11 cellular contexts compared by ENCODE assay signal in genomic region chr15:90581771-90582471, GRCh38. TPM values are rescaled to one million over a fixed set of nuclear protein-coding genes. Genes with fewer than 3 reads are reported as not detected.
DNase-seq lines count a peak whose midpoint lies in the region; ATAC-seq and TF ChIP-seq lines count a peak whose summit lies in the region.
"Had no signal": no experiment of that assay in that cellular context is flagged by ENCODE, and none has a peak within 500 bp of the region (broad histone marks: within the 10 kb centered on the region; RNA-seq: fewer than 3 reads in every experiment).

No MANE protein-coding gene starts in this region.

- peak overlapping the region; percentile 27 for H3K4me3 Mint-ChIP-seq in activated T-helper 2 cell treated with anti-CD3 and anti-CD28 coated beads, Interferon-gamma antibody, Interleukin-2, Interleukin-4, amounts not matched to agents 10 μg/mL and 5 μg/mL and 100 μg/mL, durations not matched to agents 14 hours and 24 hours and 36 hours (ENCODE audit: low read depth)
- no peak overlapping the region for H3K4me3 Mint-ChIP-seq in mesothelial cell of epicardium

- WGBS in thyroid gland, 2 donors = 54 to 62% methylated on average over 7 of the region's 7 CpGs

- no peak for TF ChIP-seq POLR2A in thyroid gland (IDR thresholded peaks at IDR 0.05)

- H3K27me3 ChIP-seq in left ventricle myocardium inferior (ENCODE audit: low read depth) = no peaks in the 10 kb centered on the region
- H3K27me3 ChIP-seq in thyroid gland = no peaks in the 10 kb centered on the region
- H3K27me3 ChIP-seq: upper lobe of left lung had no signal

- intact Hi-C loops in left ventricle myocardium inferior (cut with micrococcal nuclease) (no loop called here), Right ventricle myocardium superior (cut with DNase I) (no loop called here), thyroid gland (cut with DNase I) (no loop called here)
- intact Hi-C loops in activated T-helper 2 cell treated with anti-CD3 and anti-CD28 coated beads, Interferon-gamma antibody, Interleukin-2, Interleukin-4, amounts not matched to agents 10 μg/mL and 5 μg/mL and 100 μg/mL, durations not matched to agents 14 hours and 24 hours and 36 hours (cut with micrococcal nuclease) = loop anchor here (1.0 kb wide), 1 partner anchor 16 kb away; no protein-coding TSS in a partner anchor

- ATAC-seq in Right ventricle myocardium superior (ENCODE audit: poor library complexity) (no peak), HG03442 (IDR thresholded peaks at IDR 0.05; ENCODE audit: unreplicated experiment) (no peak)
- ATAC-seq: HCT116 had no signal

- DNase-seq in left ventricle myocardium inferior = no peak
- no peak for DNase-seq in Right ventricle myocardium superior
- no peak for DNase-seq in activated T-helper 2 cell treated with anti-CD3 and anti-CD28 coated beads, Interferon-gamma antibody, Interleukin-2, Interleukin-4, amounts not matched to agents 10 μg/mL and 5 μg/mL and 100 μg/mL, durations not matched to agents 14 hours and 24 hours and 36 hours (ENCODE audit: low spot score)
- DNase-seq in mesothelial cell of epicardium (ENCODE audit: low spot score in 2 of 2, unreplicated experiment in 2 of 2) = no peak
- DNase-seq in thyroid gland = peak; percentile 48 to 53
- DNase-seq in stimulated activated CD8-positive, alpha-beta memory T cell treated with anti-CD3 and anti-CD28 coated beads, Interleukin-4, amount 100 ng/mL, for 48 hours = no peak
- no peak for DNase-seq in SHP77 (lab: John Stamatoyannopoulos, UW)
- DNase-seq: NCI-H1930 had no signal

- TF ChIP-seq CTCF in left ventricle myocardium inferior (IDR thresholded peaks at IDR 0.05; ENCODE audit: borderline replicate concordance) (no peak), mesothelial cell of epicardium (IDR thresholded peaks at IDR 0.05; ENCODE audit: unreplicated experiment) (no peak), thyroid gland (IDR thresholded peaks at IDR 0.05) (no peak)

- no peaks in the 10 kb centered on the region for H3K9me3 ChIP-seq in left ventricle myocardium inferior (replicated peaks)
- no peaks in the 10 kb centered on the region for H3K9me3 ChIP-seq in thyroid gland
- H3K9me3 ChIP-seq: upper lobe of left lung had no signal

- H3K27ac Mint-ChIP-seq in activated T-helper 2 cell treated with anti-CD3 and anti-CD28 coated beads, Interferon-gamma antibody, Interleukin-2, Interleukin-4, amounts not matched to agents 10 μg/mL and 5 μg/mL and 100 μg/mL, durations not matched to agents 14 hours and 24 hours and 36 hours = peak overlapping the region; percentile 58
- peak overlapping the region; percentile 37 for H3K27ac Mint-ChIP-seq in mesothelial cell of epicardium

- H3K27ac ChIP-seq in left ventricle myocardium inferior (replicated peaks) = peak overlapping the region; percentile 65
- peak overlapping the region; percentile 12 to 70 (median 66) for H3K27ac ChIP-seq in thyroid gland

- peaks cover 53% of the 10 kb centered on the region for H3K4me1 Mint-ChIP-seq in activated T-helper 2 cell treated with anti-CD3 and anti-CD28 coated beads, Interferon-gamma antibody, Interleukin-2, Interleukin-4, amounts not matched to agents 10 μg/mL and 5 μg/mL and 100 μg/mL, durations not matched to agents 14 hours and 24 hours and 36 hours (ENCODE audit: low read depth)
- H3K4me1 Mint-ChIP-seq in mesothelial cell of epicardium = peaks cover 24% of the 10 kb centered on the region

- H3K4me3 ChIP-seq in left ventricle myocardium inferior (no peak overlapping the region), thyroid gland (replicated peaks in 1 of 3) (no peak overlapping the region)
- H3K4me3 ChIP-seq: upper lobe of left lung had no signal

- H3K36me3 Mint-ChIP-seq in activated T-helper 2 cell treated with anti-CD3 and anti-CD28 coated beads, Interferon-gamma antibody, Interleukin-2, Interleukin-4, amounts not matched to agents 10 μg/mL and 5 μg/mL and 100 μg/mL, durations not matched to agents 14 hours and 24 hours and 36 hours (ENCODE audit: low read depth) = peaks cover 40% of the 10 kb centered on the region
- peaks cover 3% of the 10 kb centered on the region for H3K36me3 Mint-ChIP-seq in mesothelial cell of epicardium

- H3K4me1 ChIP-seq in left ventricle myocardium inferior = peaks cover 84% of the 10 kb centered on the region
- H3K4me1 ChIP-seq in thyroid gland = peaks cover 28 to 38% of the 10 kb centered on the region in 2 donors

- no peaks in the 10 kb centered on the region for H3K9me3 Mint-ChIP-seq in activated T-helper 2 cell treated with anti-CD3 and anti-CD28 coated beads, Interferon-gamma antibody, Interleukin-2, Interleukin-4, amounts not matched to agents 10 μg/mL and 5 μg/mL and 100 μg/mL, durations not matched to agents 14 hours and 24 hours and 36 hours
- no peaks in the 10 kb centered on the region for H3K9me3 Mint-ChIP-seq in mesothelial cell of epicardium

- H3K36me3 ChIP-seq in left ventricle myocardium inferior = no peaks in the 10 kb centered on the region
- H3K36me3 ChIP-seq in thyroid gland = no peaks in the 10 kb centered on the region
- H3K36me3 ChIP-seq: upper lobe of left lung had no signal

- no peaks in the 10 kb centered on the region for H3K27me3 Mint-ChIP-seq in activated T-helper 2 cell treated with anti-CD3 and anti-CD28 coated beads, Interferon-gamma antibody, Interleukin-2, Interleukin-4, amounts not matched to agents 10 μg/mL and 5 μg/mL and 100 μg/mL, durations not matched to agents 14 hours and 24 hours and 36 hours (ENCODE audit: low read depth)
- no peaks in the 10 kb centered on the region for H3K27me3 Mint-ChIP-seq in mesothelial cell of epicardium (ENCODE audit: low read depth)

RNA-seq across cellular contexts. Expression of gene CRTC3, which starts 52.2 kb away (rescaled TPM):
- total RNA-seq in left ventricle myocardium inferior = 24.1 TPM
- 27.2 TPM for total RNA-seq in Right ventricle myocardium superior
- total RNA-seq in activated T-helper 2 cell treated with anti-CD3 and anti-CD28 coated beads, Interferon-gamma antibody, Interleukin-2, Interleukin-4, amounts not matched to agents 10 μg/mL and 5 μg/mL and 100 μg/mL, durations not matched to agents 14 hours and 24 hours and 36 hours = 59.7 and 61.8 TPM in 2 replicates
- 52.9 to 57.1 TPM (median 56.6 TPM) in 3 replicates for total RNA-seq in mesothelial cell of epicardium
- total RNA-seq in thyroid gland = 10 to 100 TPM; 49.4 to 76.0 (median 62.6) TPM

Comparison
In these comparisons a context has a peak if more than half of its experiments do, and no peak if none do; other contexts are left out.
1. DNase-seq: peak in thyroid gland (2 of 2); none in left ventricle myocardium inferior (single experiment), Right ventricle myocardium superior (single experiment), activated T-helper 2 cell treated with anti-CD3 and anti-CD28 coated beads, Interferon-gamma antibody, Interleukin-2, Interleukin-4, amounts not matched to agents 10 μg/mL and 5 μg/mL and 100 μg/mL, durations not matched to agents 14 hours and 24 hours and 36 hours (single experiment), mesothelial cell of epicardium (0 of 2), stimulated activated CD8-positive, alpha-beta memory T cell treated with anti-CD3 and anti-CD28 coated beads, Interleukin-4, amount 100 ng/mL, for 48 hours (single experiment) and SHP77 (0 of 2).